In genomic region chr15:40550381-40551037, GRCh38 we compare ENCODE assay signal across 12 cellular contexts. TPM values are rescaled to one million over a fixed set of nuclear protein-coding genes. Genes with fewer than 3 reads are reported as not detected.
DNase-seq lines count a peak whose midpoint lies in the region; ATAC-seq and TF ChIP-seq lines count a peak whose summit lies in the region.
"Had no signal": no experiment of that assay in that cellular context is flagged by ENCODE, and none has a peak within 500 bp of the region (broad histone marks: within the 10 kb centered on the region; RNA-seq: fewer than 3 reads in every experiment).

No MANE protein-coding gene starts in this region.

- peak overlapping the region; percentile 24 for H3K4me3 Mint-ChIP-seq in stimulated activated naive CD8-positive, alpha-beta T cell treated with anti-CD3 and anti-CD28 coated beads, Interleukin-15, Interleukin-2, amounts not matched to agents 100 ng/mL and 50 ng/mL, for 24 hours

- peak overlapping the region; percentile 78 for H3K27ac ChIP-seq in cardiac muscle cell

- no peak overlapping the region for H3K4me3 ChIP-seq in cardiac muscle cell

- intact Hi-C loops in Right ventricle myocardium inferior (cut with DNase I), result no loop called here

- no peaks in the 10 kb centered on the region for H3K27me3 ChIP-seq in cardiac muscle cell

- no peaks in the 10 kb centered on the region for H3K9me3 Mint-ChIP-seq in stimulated activated naive CD8-positive, alpha-beta T cell treated with anti-CD3 and anti-CD28 coated beads, Interleukin-15, Interleukin-2, amounts not matched to agents 100 ng/mL and 50 ng/mL, for 24 hours

- DNase-seq in cardiac muscle cell (ENCODE audit: low read depth in 1 of 2, low spot score in 1 of 2) (no peak), Right ventricle myocardium inferior (ENCODE audit: missing footprints) (no peak), NOMO-1 treated with DMSO at 0.1 percent for 48 hours (lab: John Stamatoyannopoulos, UW; ENCODE audit: unreplicated experiment) (peak; percentile 91), glomerular visceral epithelial cell (ENCODE audit: extremely low spot score) (no peak), COLO668 (lab: John Stamatoyannopoulos, UW; ENCODE audit: unreplicated experiment) (no peak), C1 segment of cervical spinal cord (lab: John Stamatoyannopoulos, UW) (no peak)
- DNase-seq: activated CD4-positive, alpha-beta T cell treated with anti-CD3 and anti-CD28 coated beads for 1 hour; central memory CD4-positive, alpha-beta T cell; NCI-H510A treated with DMSO at 0.1 percent for 48 hours; stimulated activated naive CD4-positive, alpha-beta T cell treated with Interleukin-2 at 50 U/mL for 16 hours had no signal

- H3K9me3 ChIP-seq in cardiac muscle cell (ENCODE audit: low read depth), result no peaks in the 10 kb centered on the region

- H3K27ac Mint-ChIP-seq in stimulated activated naive CD8-positive, alpha-beta T cell treated with anti-CD3 and anti-CD28 coated beads, Interleukin-15, Interleukin-2, amounts not matched to agents 100 ng/mL and 50 ng/mL, for 24 hours, result peak overlapping the region; percentile 59

- peaks cover 17% of the 10 kb centered on the region for H3K4me1 Mint-ChIP-seq in stimulated activated naive CD8-positive, alpha-beta T cell treated with anti-CD3 and anti-CD28 coated beads, Interleukin-15, Interleukin-2, amounts not matched to agents 100 ng/mL and 50 ng/mL, for 24 hours (ENCODE audit: low read depth)

- no peak for ATAC-seq in Right ventricle myocardium inferior
- peak; percentile 69 for ATAC-seq in HG02943 (IDR thresholded peaks at IDR 0.05; ENCODE audit: low read depth, unreplicated experiment)

- H3K27me3 Mint-ChIP-seq in stimulated activated naive CD8-positive, alpha-beta T cell treated with anti-CD3 and anti-CD28 coated beads, Interleukin-15, Interleukin-2, amounts not matched to agents 100 ng/mL and 50 ng/mL, for 24 hours, result no peaks in the 10 kb centered on the region

- no peaks in the 10 kb centered on the region for H3K36me3 ChIP-seq in cardiac muscle cell

- TF ChIP-seq CTCF in cardiac muscle cell (IDR thresholded peaks at IDR 0.05; ENCODE audit: low read depth, low read length), result no peak

- H3K36me3 Mint-ChIP-seq in stimulated activated naive CD8-positive, alpha-beta T cell treated with anti-CD3 and anti-CD28 coated beads, Interleukin-15, Interleukin-2, amounts not matched to agents 100 ng/mL and 50 ng/mL, for 24 hours (ENCODE audit: low read depth), result peaks cover 63% of the 10 kb centered on the region

- H3K4me1 ChIP-seq in cardiac muscle cell (ENCODE audit: low read depth), result peaks cover 19% of the 10 kb centered on the region

RNA-seq across cellular contexts. Expression of gene CCDC32, which starts 14.3 kb away (rescaled TPM):
- total RNA-seq in cardiac muscle cell (16.7 and 20.2 TPM in 2 replicates), Right ventricle myocardium inferior (15.6 TPM)
- 22.6 and 26.2 TPM in 2 replicates for polyA plus RNA-seq in cardiac muscle cell

RNA-seq across cellular contexts. Expression of gene RPUSD2, which starts 18.6 kb away (rescaled TPM):
- total RNA-seq in cardiac muscle cell (20.3 and 22.7 TPM in 2 replicates), Right ventricle myocardium inferior (8.3 TPM)
- polyA plus RNA-seq in cardiac muscle cell, result 19.7 and 20.3 TPM in 2 replicates

RNA-seq across cellular contexts. Expression of gene KNL1, which starts 43.5 kb away (rescaled TPM):
- total RNA-seq in cardiac muscle cell (1.7 and 15.2 TPM in 2 replicates), Right ventricle myocardium inferior (0.54 TPM)
- 1.4 and 12.1 TPM in 2 replicates for polyA plus RNA-seq in cardiac muscle cell
